In genomic region chr10:125337510-125337909, GRCh38 we compare ENCODE assay signal across 1 cellular context.
TF ChIP-seq lines count a peak whose summit lies in the region.

No MANE protein-coding gene starts in this region.

TF ChIP-seq in WTC11, 78 proteins besides CTCF, POLR2A, EP300 and RAD21 (continued from another document):
- TF ChIP-seq HMGXB4 (CRISPR knock-in tag; IDR thresholded peaks at IDR 0.05), result no peak
TF ChIP-seq in WTC11: peak in this region for 0.
